In the genomic region with DNA sequence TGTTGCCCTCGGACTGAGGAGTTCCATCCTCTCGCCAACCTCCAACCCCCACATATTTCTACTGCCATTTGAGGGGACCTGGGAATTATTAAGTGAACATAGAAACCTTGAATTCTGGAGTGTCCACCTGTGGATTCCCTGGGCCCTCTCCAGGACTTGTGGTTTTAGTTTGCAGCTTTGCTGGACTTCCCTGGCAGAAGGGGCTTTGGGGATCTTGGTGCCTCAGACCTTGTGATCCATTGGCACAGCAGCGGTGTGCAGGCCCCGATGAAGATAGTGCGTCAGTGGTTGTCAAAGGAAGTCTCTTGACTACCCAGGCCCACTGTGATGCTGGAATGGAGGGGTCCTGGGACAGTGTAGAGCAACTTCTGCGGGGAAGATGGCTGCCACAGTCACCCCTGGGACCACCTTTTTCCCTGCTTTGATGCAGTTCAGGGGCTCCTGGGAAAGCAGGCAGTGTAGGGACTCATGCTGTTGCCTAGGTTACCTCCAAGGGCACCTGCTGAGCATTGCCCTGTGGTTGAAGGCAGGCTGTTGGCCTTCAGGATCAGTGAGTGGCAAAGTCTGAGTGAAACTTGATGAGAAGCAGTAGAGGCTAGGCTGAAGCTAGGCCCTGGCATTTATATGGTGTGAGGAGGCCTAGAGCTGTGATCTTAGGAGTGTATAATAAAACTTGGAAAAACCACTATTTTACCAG, we compare ENCODE assay signal across 11 cellular contexts. TPM values are rescaled to one million over a fixed set of nuclear protein-coding genes. Genes with fewer than 3 reads are reported as not detected.
A peak's percentile ranks its signal among the peaks of the same experiment; 100 is the strongest.
DNase-seq lines count a peak whose midpoint lies in the region; ATAC-seq, FAIRE-seq and TF ChIP-seq lines count a peak whose summit lies in the region.
"Had no signal": no experiment of that assay in that cellular context is flagged by ENCODE, and none has a peak within 500 bp of the region (broad histone marks: within the 10 kb centered on the region; RNA-seq: fewer than 3 reads in every experiment).

No MANE protein-coding gene starts in this region.

- intact Hi-C loops in vagina (cut with DNase I): loop anchor here (10.0 kb wide), 1 partner anchor 111 kb away; no protein-coding TSS in a partner anchor
- intact Hi-C loops in activated CD4-positive, alpha-beta T cell treated with anti-CD3 and anti-CD28 coated beads, Interleukin-2, amount 10 ng/mL, durations not matched to agents 24 days and 14 days (cut with micrococcal nuclease): no loop called here

- no peaks in the 10 kb centered on the region for H3K27me3 ChIP-seq in fibroblast of lung (ENCODE audit: control insufficient read depth, insufficient read depth, low read length)
- H3K27me3 ChIP-seq in neural progenitor cell: no peaks in the 10 kb centered on the region
- no peaks in the 10 kb centered on the region for H3K27me3 ChIP-seq in vagina

- no peak for FAIRE-seq in frontal cortex (lab: Jason Lieb, UNC)

- H3K27ac Mint-ChIP-seq in stimulated activated naive CD8-positive, alpha-beta T cell treated with anti-CD3 and anti-CD28 coated beads, Interleukin-15, amount 100 ng/mL, for 72 hours: no peak overlapping the region
- peak overlapping the region; percentile 95 for H3K27ac Mint-ChIP-seq in neural progenitor cell
- no peak overlapping the region for H3K27ac Mint-ChIP-seq in activated CD4-positive, alpha-beta T cell treated with anti-CD3 and anti-CD28 coated beads, Interleukin-2, amount 10 ng/mL, durations not matched to agents 24 days and 14 days

- no peak overlapping the region for H2AFZ ChIP-seq in fibroblast of lung (ENCODE audit: low read length)
- H2AFZ ChIP-seq in neural progenitor cell (replicated peaks): no peak overlapping the region

- no peak overlapping the region for H3K9ac ChIP-seq in fibroblast of lung (ENCODE audit: insufficient read depth, low read length)
- no peak overlapping the region for H3K9ac ChIP-seq in neural progenitor cell
- H3K9ac ChIP-seq: KMS-11 had no signal

- no peak overlapping the region for H3K27ac ChIP-seq in fibroblast of lung (ENCODE audit: insufficient read depth, low read length)
- H3K27ac ChIP-seq in neural progenitor cell: no peak overlapping the region
- H3K27ac ChIP-seq in vagina: peak overlapping the region; percentile 92
- H3K27ac ChIP-seq: KMS-11 had no signal

- peaks cover 39% of the 10 kb centered on the region for H3F3A ChIP-seq in neural progenitor cell (ENCODE audit: low read depth)

- DNase-seq in stimulated activated naive CD8-positive, alpha-beta T cell treated with anti-CD3 and anti-CD28 coated beads, Interleukin-15, Interleukin-2, amounts not matched to agents 100 U/mL and 50 U/mL, for 24 hours: no peak
- DNase-seq in stimulated activated naive CD8-positive, alpha-beta T cell treated with anti-CD3 and anti-CD28 coated beads, Interleukin-15, amount 100 ng/mL, for 72 hours: no peak
- DNase-seq in fibroblast of lung (ENCODE audit: low read depth in 2 of 2) (no peak), neural progenitor cell (ENCODE audit: low spot score) (no peak), vagina (ENCODE audit: extremely low spot score in 2 of 2) (no peak), frontal cortex (ENCODE audit: low spot score in 2 of 2) (no peak), NCI-H128 (lab: John Stamatoyannopoulos, UW; ENCODE audit: unreplicated experiment) (no peak)
- no peak for DNase-seq in activated CD4-positive, alpha-beta T cell treated with anti-CD3 and anti-CD28 coated beads, Interleukin-2, amount 10 ng/mL, durations not matched to agents 24 days and 14 days
- DNase-seq: activated T-cell treated with anti-CD3 and anti-CD28 coated beads for 4 hours, cortex of kidney had no signal

- H3K36me3 Mint-ChIP-seq in neural progenitor cell: peaks cover 17% of the 10 kb centered on the region
- H3K36me3 Mint-ChIP-seq in activated CD4-positive, alpha-beta T cell treated with anti-CD3 and anti-CD28 coated beads, Interleukin-2, amount 10 ng/mL, durations not matched to agents 24 days and 14 days (ENCODE audit: low read depth): no peaks in the 10 kb centered on the region

- H3K4me3 ChIP-seq in fibroblast of lung (replicated peaks in 1 of 4; ENCODE audit: control extremely low read depth in 1 of 4, insufficient read depth in 1 of 4, low read depth in 3 of 4, low read length in 4 of 4): peak overlapping the region in 3 of 4 experiments; percentile 49 to 64 (median 54)
- no peak overlapping the region for H3K4me3 ChIP-seq in neural progenitor cell
- peak overlapping the region in 1 of 2 donors; percentile 55 for H3K4me3 ChIP-seq in vagina

- H4K20me1 ChIP-seq in fibroblast of lung (ENCODE audit: control insufficient read depth, extremely low read depth, insufficient read depth, low read length) (no peaks in the 10 kb centered on the region), neural progenitor cell (ENCODE audit: low read depth) (no peaks in the 10 kb centered on the region)

- H3K36me3 ChIP-seq in fibroblast of lung (ENCODE audit: control insufficient read depth, insufficient read depth, low read length) (no peaks in the 10 kb centered on the region), neural progenitor cell (no peaks in the 10 kb centered on the region), vagina (no peaks in the 10 kb centered on the region)

- no peak overlapping the region for H3K4me3 Mint-ChIP-seq in stimulated activated naive CD8-positive, alpha-beta T cell treated with anti-CD3 and anti-CD28 coated beads, Interleukin-15, amount 100 ng/mL, for 72 hours
- H3K4me3 Mint-ChIP-seq in neural progenitor cell: peak overlapping the region; percentile 93
- no peak overlapping the region for H3K4me3 Mint-ChIP-seq in activated CD4-positive, alpha-beta T cell treated with anti-CD3 and anti-CD28 coated beads, Interleukin-2, amount 10 ng/mL, durations not matched to agents 24 days and 14 days

- no peaks in the 10 kb centered on the region for H3K9me3 Mint-ChIP-seq in stimulated activated naive CD8-positive, alpha-beta T cell treated with anti-CD3 and anti-CD28 coated beads, Interleukin-15, amount 100 ng/mL, for 72 hours
- peaks cover 4% of the 10 kb centered on the region for H3K9me3 Mint-ChIP-seq in neural progenitor cell
- H3K9me3 Mint-ChIP-seq in activated CD4-positive, alpha-beta T cell treated with anti-CD3 and anti-CD28 coated beads, Interleukin-2, amount 10 ng/mL, durations not matched to agents 24 days and 14 days: no peaks in the 10 kb centered on the region

- no peak for TF ChIP-seq POLR2A in vagina (IDR thresholded peaks at IDR 0.05)

- ATAC-seq in stimulated activated naive CD8-positive, alpha-beta T cell treated with anti-CD3 and anti-CD28 coated beads, Interleukin-15, Interleukin-2, amounts not matched to agents 100 U/mL and 50 U/mL, for 24 hours: peak; percentile 16
- no peak for ATAC-seq in stimulated activated naive CD8-positive, alpha-beta T cell treated with anti-CD3 and anti-CD28 coated beads, Interleukin-15, amount 100 ng/mL, for 72 hours

- H3K4me2 ChIP-seq in fibroblast of lung (ENCODE audit: extremely low read depth, insufficient read depth, low read length): peak overlapping the region; percentile 64
- H3K4me2 ChIP-seq in neural progenitor cell: peak overlapping the region; percentile 90
- H3K4me2 ChIP-seq: KMS-11 had no signal

- no peaks in the 10 kb centered on the region for H3K9me3 ChIP-seq in fibroblast of lung (ENCODE audit: control insufficient read depth, insufficient read depth, low read depth, low read length)
- H3K9me3 ChIP-seq in neural progenitor cell (ENCODE audit: low read depth): no peaks in the 10 kb centered on the region
- no peaks in the 10 kb centered on the region for H3K9me3 ChIP-seq in vagina

- H3K4me1 Mint-ChIP-seq in stimulated activated naive CD8-positive, alpha-beta T cell treated with anti-CD3 and anti-CD28 coated beads, Interleukin-15, amount 100 ng/mL, for 72 hours: peaks cover 20% of the 10 kb centered on the region
- peaks cover 25% of the 10 kb centered on the region for H3K4me1 Mint-ChIP-seq in neural progenitor cell
- peaks cover 6% of the 10 kb centered on the region for H3K4me1 Mint-ChIP-seq in activated CD4-positive, alpha-beta T cell treated with anti-CD3 and anti-CD28 coated beads, Interleukin-2, amount 10 ng/mL, durations not matched to agents 24 days and 14 days

- TF ChIP-seq CTCF in fibroblast of lung (conservative IDR thresholded peaks at IDR 0.05 in 1 of 2, IDR thresholded peaks at IDR 0.05 in 1 of 2; ENCODE audit: low read depth in 1 of 2, low read length in 2 of 2): no peak
- no peak for TF ChIP-seq CTCF in neural progenitor cell (IDR thresholded peaks at IDR 0.05)
- no peak for TF ChIP-seq CTCF in vagina (IDR thresholded peaks at IDR 0.05)

- H3K4me1 ChIP-seq in fibroblast of lung (ENCODE audit: control insufficient read depth, extremely low read depth, insufficient read depth, low read length) (no peaks in the 10 kb centered on the region), neural progenitor cell (peaks cover 5% of the 10 kb centered on the region), vagina (peaks cover 10% of the 10 kb centered on the region)

- peaks cover 19% of the 10 kb centered on the region for H3K27me3 Mint-ChIP-seq in stimulated activated naive CD8-positive, alpha-beta T cell treated with anti-CD3 and anti-CD28 coated beads, Interleukin-15, amount 100 ng/mL, for 72 hours
- H3K27me3 Mint-ChIP-seq in neural progenitor cell (ENCODE audit: insufficient read depth, low read depth): peaks cover 6% of the 10 kb centered on the region
- peaks cover 34% of the 10 kb centered on the region for H3K27me3 Mint-ChIP-seq in activated CD4-positive, alpha-beta T cell treated with anti-CD3 and anti-CD28 coated beads, Interleukin-2, amount 10 ng/mL, durations not matched to agents 24 days and 14 days

- H3K79me2 ChIP-seq in fibroblast of lung (ENCODE audit: control insufficient read depth, insufficient read depth, low read length) (peaks cover 3% of the 10 kb centered on the region), neural progenitor cell (ENCODE audit: low read depth) (peaks cover 10% of the 10 kb centered on the region)

RNA-seq across cellular contexts. Expression of gene SLC16A2, which starts 2.1 kb away (rescaled TPM):
- total RNA-seq in fibroblast of lung (5.6 and 7.8 TPM in 2 replicates), neural progenitor cell (ENCODE audit: low replicate concordance) (12.6 and 20.6 TPM in 2 replicates), vagina (6.9 TPM), frontal cortex (13.0 TPM)
- 27.2 and 30.5 TPM in 2 replicates for polyA plus RNA-seq in fibroblast of lung
- 21.9 and 23.3 TPM in 2 replicates for polyA plus RNA-seq in fibroblast of lung (2012)
- 42.9 and 47.4 TPM in 2 replicates for polyA minus RNA-seq in fibroblast of lung (ENCODE audit: low replicate concordance)
- 0.40 and 0.58 TPM in 2 replicates for total RNA-seq in activated CD4-positive, alpha-beta T cell treated with anti-CD3 and anti-CD28 coated beads, Interleukin-2, amount 10 ng/mL, durations not matched to agents 24 days and 14 days
